ENCODE assay signal across 25 cellular contexts in the genomic region with DNA sequence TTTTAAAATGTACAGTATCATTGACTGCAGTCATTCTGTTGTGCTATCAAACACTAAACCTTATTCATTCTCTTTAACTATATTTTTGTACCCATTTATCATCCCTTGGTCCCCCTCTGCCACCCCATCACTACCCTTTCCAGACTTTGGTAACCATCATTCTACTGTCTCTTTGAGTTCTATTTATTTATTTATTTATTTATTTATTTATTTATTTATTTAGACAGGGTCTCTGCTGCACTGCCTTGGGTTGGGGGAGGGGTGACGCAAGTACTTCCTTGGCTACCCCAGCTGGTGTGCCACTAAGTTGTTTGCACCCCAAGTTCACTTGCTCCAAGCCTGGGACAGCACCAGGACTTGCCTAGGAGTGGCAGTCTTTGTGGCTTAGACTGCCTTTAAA.
"Had no signal": no experiment of that assay in that cellular context is flagged by ENCODE, and none has a peak within 500 bp of the region (broad histone marks: within the 10 kb centered on the region; RNA-seq: fewer than 3 reads in every experiment).

No MANE protein-coding gene starts in this region.

- H3K36me3 Mint-ChIP-seq: mesothelial cell of epicardium; naive B cell; natural killer cell treated with Interleukin-12 subunit alpha and Interleukin-12 subunit beta and Interleukin-15 and Interleukin-18, amount 100 ng/mL, for 72 hours; stimulated activated naive B cell treated with anti-CD40 and anti-IgM and Interleukin-4, amounts not matched to agents 10 μg/mL and 1 μg/mL and 100 μg/mL, for 72 hours had no signal

- H3K27ac Mint-ChIP-seq: mesothelial cell of epicardium; natural killer cell treated with Interleukin-12 subunit alpha and Interleukin-12 subunit beta and Interleukin-15 and Interleukin-18, amount 100 ng/mL, for 72 hours; stimulated activated naive B cell treated with anti-CD40 and anti-IgM and Interleukin-4, amounts not matched to agents 10 μg/mL and 1 μg/mL and 100 μg/mL, for 72 hours; stimulated activated naive CD8-positive, alpha-beta T cell treated with anti-CD3 and anti-CD28 coated beads, Interleukin-15, Interleukin-2, amounts not matched to agents 100 ng/mL and 50 ng/mL, for 24 hours had no signal

- ATAC-seq: gastrocnemius medialis; left lobe of liver; mucosa of descending colon; natural killer cell treated with Interleukin-12 subunit alpha and Interleukin-12 subunit beta and Interleukin-15 and Interleukin-18, amount 100 ng/mL, for 72 hours; psoas muscle; right cardiac atrium; stimulated activated naive B cell treated with anti-CD40 and anti-IgM and Interleukin-4, amounts not matched to agents 10 μg/mL and 1 μg/mL and 100 μg/mL, for 72 hours; upper lobe of right lung had no signal

- H3K4me1 Mint-ChIP-seq: mesothelial cell of epicardium; naive B cell; neural crest cell; stimulated activated naive B cell treated with anti-CD40 and anti-IgM and Interleukin-4, amounts not matched to agents 10 μg/mL and 1 μg/mL and 100 μg/mL, for 72 hours had no signal

- H3K27me3 ChIP-seq: dorsolateral prefrontal cortex, gastrocnemius medialis, spleen, tibial nerve, upper lobe of right lung, uterus had no signal

- H3K4me3 ChIP-seq: dorsolateral prefrontal cortex, gastrocnemius medialis, mucosa of descending colon, psoas muscle, skin epidermis, spleen, thoracic aorta, tibial nerve, upper lobe of right lung, uterus had no signal

- H3K27me3 Mint-ChIP-seq: naive B cell; natural killer cell treated with Interleukin-12 subunit alpha and Interleukin-12 subunit beta and Interleukin-15 and Interleukin-18, amount 100 ng/mL, for 72 hours; stimulated activated naive B cell treated with anti-CD40 and anti-IgM and Interleukin-4, amounts not matched to agents 10 μg/mL and 1 μg/mL and 100 μg/mL, for 72 hours; stimulated activated naive CD8-positive, alpha-beta T cell treated with anti-CD3 and anti-CD28 coated beads, Interleukin-15, Interleukin-2, amounts not matched to agents 100 ng/mL and 50 ng/mL, for 24 hours had no signal

- H3K4me3 Mint-ChIP-seq: mesothelial cell of epicardium; naive B cell; natural killer cell treated with Interleukin-12 subunit alpha and Interleukin-12 subunit beta and Interleukin-15 and Interleukin-18, amount 100 ng/mL, for 72 hours; neural crest cell; stimulated activated naive B cell treated with anti-CD40 and anti-IgM and Interleukin-4, amounts not matched to agents 10 μg/mL and 1 μg/mL and 100 μg/mL, for 72 hours; stimulated activated naive CD8-positive, alpha-beta T cell treated with anti-CD3 and anti-CD28 coated beads, Interleukin-15, Interleukin-2, amounts not matched to agents 100 ng/mL and 50 ng/mL, for 24 hours had no signal

- H3K36me3 ChIP-seq: gastrocnemius medialis, spleen, thoracic aorta, tibial nerve, upper lobe of right lung, uterus had no signal

- DNase-seq: dorsolateral prefrontal cortex; effector CD4-positive, alpha-beta T cell; gastrocnemius medialis; head of caudate nucleus; kidney; mesenchymal stem cell; mucosa of descending colon; naive B cell; nucleus accumbens; posterior cingulate gyrus; psoas muscle; spleen; stimulated activated CD4-positive, alpha-beta T cell treated with anti-CD3 and anti-CD28 coated beads, Interleukin-2, amount 100 ng/mL, for 48 hours; stimulated activated naive B cell treated with anti-CD40 and anti-IgM and Interleukin-4, amounts not matched to agents 10 μg/mL and 1 μg/mL and 100 μg/mL, for 72 hours; upper lobe of right lung; uterus had no signal

- H3K27ac ChIP-seq: dorsolateral prefrontal cortex, gastrocnemius medialis, psoas muscle, skin epidermis, spleen, thoracic aorta, tibial nerve, upper lobe of right lung, uterus had no signal

- H3K9me3 Mint-ChIP-seq: mesothelial cell of epicardium; neural crest cell; stimulated activated naive B cell treated with anti-CD40 and anti-IgM and Interleukin-4, amounts not matched to agents 10 μg/mL and 1 μg/mL and 100 μg/mL, for 72 hours had no signal

- FAIRE-seq: kidney had no signal

- H3K9me3 ChIP-seq: gastrocnemius medialis, mucosa of descending colon, psoas muscle, spleen, thoracic aorta, tibial nerve, upper lobe of right lung, uterus had no signal

- H3K4me1 ChIP-seq: gastrocnemius medialis, psoas muscle, spleen, tibial nerve, upper lobe of right lung, uterus had no signal
